Comparison of ENCODE assay signal across 8 cellular contexts in genomic region chr12:88153959-88154358, GRCh38. TPM values are rescaled to one million over a fixed set of nuclear protein-coding genes. Genes with fewer than 3 reads are reported as not detected.
DNase-seq lines count a peak whose midpoint lies in the region; ATAC-seq and TF ChIP-seq lines count a peak whose summit lies in the region.

No MANE protein-coding gene starts in this region.

- H3K4me3 Mint-ChIP-seq in GM23338 = no peak overlapping the region

- H3K9me3 Mint-ChIP-seq in GM23338 = no peaks in the 10 kb centered on the region

- H2AFZ ChIP-seq in SK-N-SH (ENCODE audit: low read depth) (no peak overlapping the region), PC-9 (no peak overlapping the region), GM23338 (no peak overlapping the region)

- peaks cover 4% of the 10 kb centered on the region for H3F3A ChIP-seq in SK-N-SH (replicated peaks; ENCODE audit: insufficient read depth)
- H3F3A ChIP-seq in PC-9 (ENCODE audit: insufficient read depth, low read depth) = no peaks in the 10 kb centered on the region
- no peaks in the 10 kb centered on the region for H3F3A ChIP-seq in GM23338 (replicated peaks; ENCODE audit: low read depth)

- BruUV-seq in PC-9 (replicated peaks; lab: Mats Ljungman, UMichigan) = no TSS peak

- H3K4me1 Mint-ChIP-seq in GM23338 = peaks cover 39% of the 10 kb centered on the region

- no peak overlapping the region for H3K27ac Mint-ChIP-seq in GM23338

- H3K27ac ChIP-seq in SK-N-SH (ENCODE audit: low read depth in 2 of 2, low read length in 1 of 2) = no peak overlapping the region; a peak in 1 of 4 replicates
- no peak overlapping the region for H3K27ac ChIP-seq in PC-9
- no peak overlapping the region; the same call in 1 of the 2 replicates for H3K27ac ChIP-seq in GM23338 (ENCODE audit: low read depth)

- H3K4me3 ChIP-seq in SK-N-SH (ENCODE audit: low read depth in 2 of 2, low read length in 1 of 2) = no peak overlapping the region
- no peak overlapping the region for H3K4me3 ChIP-seq in PC-9
- H3K4me3 ChIP-seq in GM23338 = no peak overlapping the region

- intact Hi-C loops in PC-9 (cut with micrococcal nuclease; ENCODE audit: unreplicated experiment) = loop anchor here (1.0 to 5.0 kb wide), 3 partner anchors 144 to 863 kb away; no protein-coding TSS in a partner anchor

- H3K4me1 ChIP-seq in SK-N-SH (ENCODE audit: control insufficient read depth in 1 of 2, insufficient read depth in 2 of 2, low read depth in 1 of 2, low read length in 1 of 2) (peaks cover 0 to 8% of the 10 kb centered on the region in 2 experiments; a peak in 2 of 4 replicates), PC-9 (replicated peaks; ENCODE audit: insufficient read depth) (no peaks in the 10 kb centered on the region), GM23338 (ENCODE audit: insufficient read depth) (peaks cover 34% of the 10 kb centered on the region)

- H3K9me2 ChIP-seq in SK-N-SH (no peaks in the 10 kb centered on the region), PC-9 (ENCODE audit: insufficient read depth) (no peaks in the 10 kb centered on the region), GM23338 (ENCODE audit: insufficient read depth) (no peaks in the 10 kb centered on the region)

- ATAC-seq in SK-N-SH treated with all-trans-retinoic acid at 6 μM for 48 hours = no peak
- no peak for ATAC-seq in HG02852 (IDR thresholded peaks at IDR 0.05; ENCODE audit: unreplicated experiment)
- ATAC-seq in GM23338 = no peak

- no peaks in the 10 kb centered on the region for H3K27me3 ChIP-seq in SK-N-SH (ENCODE audit: insufficient read depth)
- H3K27me3 ChIP-seq in PC-9 (ENCODE audit: insufficient read depth, low read depth) = no peaks in the 10 kb centered on the region
- H3K27me3 ChIP-seq in GM23338 (ENCODE audit: insufficient read depth) = no peaks in the 10 kb centered on the region

- H3K27me3 Mint-ChIP-seq in GM23338 (ENCODE audit: insufficient read depth, low read depth, poor library complexity) = peaks cover 2% of the 10 kb centered on the region

- TF ChIP-seq CTCF in SK-N-SH (IDR thresholded peaks at IDR 0.05) (peak; percentile 58), PC-9 (conservative IDR thresholded peaks at IDR 0.05) (peak; percentile 69), GM23338 (conservative IDR thresholded peaks at IDR 0.05; ENCODE audit: low read depth in 2 of 2) (no peak; a peak in 2 of 4 replicates)

- WGBS in SK-N-SH (ENCODE audit: low lambda C conversion rate) = 61% methylated on average over 3 of the region's 3 CpGs

- H3K79me2 ChIP-seq in SK-N-SH (ENCODE audit: insufficient read depth) (peaks cover 32% of the 10 kb centered on the region; the same call in 1 of the 2 replicates), PC-9 (ENCODE audit: low read depth) (no peaks in the 10 kb centered on the region), GM23338 (replicated peaks; ENCODE audit: insufficient read depth) (peaks cover 39% of the 10 kb centered on the region)

- peak; percentile 62 for TF ChIP-seq RAD21 in SK-N-SH (IDR thresholded peaks at IDR 0.05; ENCODE audit: low read length)

- DNase-seq in SK-N-SH = peak; percentile 2
- no peak for DNase-seq in PC-9
- peak; percentile 43 for DNase-seq in fibroblast of gingiva (ENCODE audit: low read depth)
- DNase-seq in stromal cell of bone marrow (ENCODE audit: low read depth) = peak; percentile 31
- DNase-seq in activated effector memory CD4-positive, alpha-beta T cell treated with anti-CD3 and anti-CD28 coated beads, Interleukin-2, amount 50 U/mL, for 16 hours = no peak
- DNase-seq in GM23338 (ENCODE audit: low spot score) = no peak

- CTCF ChIA-PET in SK-N-SH (lab: Yijun Ruan, JAX) (interaction anchor here (0.6 to 3.5 kb wide), 12 partner anchors 11 to 1376 kb away, joined by 3 to 34 read pairs (median 4); partner anchors contain the start of gene KITLG), PC-9 (lab: Charles Lee) (no interaction called here)

- no peak for TF ChIP-seq EP300 in SK-N-SH (IDR thresholded peaks at IDR 0.05; ENCODE audit: borderline replicate concordance in 1 of 2, low read depth in 1 of 2, low read length in 1 of 2)

- no peaks in the 10 kb centered on the region for H4K20me1 ChIP-seq in SK-N-SH (ENCODE audit: insufficient read depth)
- H4K20me1 ChIP-seq in PC-9 (ENCODE audit: insufficient read depth) = no peaks in the 10 kb centered on the region
- H4K20me1 ChIP-seq in GM23338 (replicated peaks; ENCODE audit: insufficient read depth) = no peaks in the 10 kb centered on the region; the same call in 1 of the 2 replicates

- H3K36me3 ChIP-seq in SK-N-SH (replicated peaks in 1 of 2; ENCODE audit: control insufficient read depth in 1 of 2, insufficient read depth in 2 of 2, low read length in 1 of 2) = peaks cover 2 to 9% of the 10 kb centered on the region in 2 experiments
- 0 out of 2 replicates have a peak, but pooled peaks cover 9% of the 10 kb centered on the region for H3K36me3 ChIP-seq in PC-9 (ENCODE audit: low read depth)
- H3K36me3 ChIP-seq in GM23338 (ENCODE audit: insufficient read depth) = no peaks in the 10 kb centered on the region

- peak overlapping the region; percentile 2; the same call in 1 of the 2 replicates for H3K9ac ChIP-seq in SK-N-SH

- H3K4me2 ChIP-seq in SK-N-SH = no peak overlapping the region
- no peak overlapping the region for H3K4me2 ChIP-seq in PC-9
- H3K4me2 ChIP-seq in GM23338 = no peak overlapping the region

- no peaks in the 10 kb centered on the region for H3K9me3 ChIP-seq in SK-N-SH
- no peaks in the 10 kb centered on the region for H3K9me3 ChIP-seq in PC-9 (ENCODE audit: insufficient read depth, low read depth)

- POLR2A ChIA-PET in SK-N-SH (lab: Yijun Ruan, JAX) (no interaction called here), PC-9 (lab: Charles Lee; ENCODE audit: unreplicated experiment) (no interaction called here)

- H3K36me3 Mint-ChIP-seq in GM23338 (ENCODE audit: low read depth) = peaks cover 4% of the 10 kb centered on the region; the same call in 1 of the 3 replicates

TF ChIP-seq in SK-N-SH, 30 proteins besides CTCF, POLR2A, EP300 and RAD21:
- peak; percentile 36; the same call in 1 of the 2 replicates for TF ChIP-seq SMC3 (IDR thresholded peaks at IDR 0.05; ENCODE audit: low read depth, low read length)
- no peak for TF ChIP-seq MXI1 (IDR thresholded peaks at IDR 0.05; ENCODE audit: low read depth, low read length)

TF ChIP-seq in SK-N-SH treated with all-trans-retinoic acid at 6 μM for 48 hours, 23 proteins besides CTCF, POLR2A, EP300 and RAD21 (continues in another document):
- TF ChIP-seq RARB (CRISPR knock-in tag; IDR thresholded peaks at IDR 0.05) = no peak
- TF ChIP-seq ZNF565 (CRISPR knock-in tag; conservative IDR thresholded peaks at IDR 0.05; ENCODE audit: low read depth) = no peak
- TF ChIP-seq PATZ1 (CRISPR knock-in tag; IDR thresholded peaks at IDR 0.05; ENCODE audit: borderline replicate concordance) = no peak
- no peak for TF ChIP-seq GLIS3 (CRISPR knock-in tag; IDR thresholded peaks at IDR 0.05)
- no peak for TF ChIP-seq PPARA (CRISPR knock-in tag; IDR thresholded peaks at IDR 0.05; ENCODE audit: borderline replicate concordance)
- TF ChIP-seq OSR1 (CRISPR knock-in tag; IDR thresholded peaks at IDR 0.05) = no peak

TF ChIP-seq in GM23338, 12 proteins besides CTCF, POLR2A, EP300 and RAD21 (continues in another document):
- no peak for TF ChIP-seq ZNF331 (CRISPR knock-in tag; IDR thresholded peaks at IDR 0.05; ENCODE audit: low read depth)
- no peak for TF ChIP-seq EZH2phosphoT487 (IDR thresholded peaks at IDR 0.05; ENCODE audit: unreplicated experiment)
- TF ChIP-seq NANOG (IDR thresholded peaks at IDR 0.05; ENCODE audit: borderline replicate concordance) = no peak
- no peak for TF ChIP-seq ETS1 (IDR thresholded peaks at IDR 0.05)

RNA-seq across cellular contexts. Expression of gene TMTC3, which starts 11.9 kb away (rescaled TPM):
- polyA plus RNA-seq in SK-N-SH (2012; rRNA removed) (2.8 and 3.7 TPM in 2 replicates), GM23338 (2016; fragmentation: Nextera tagmentation; extraction: Ambion mirVana) (15.5 and 17.7 TPM in 2 replicates)
- polyA plus RNA-seq in SK-N-SH (2012; cell fraction: cytosol; rRNA removed) = 4.1 and 4.6 TPM in 2 replicates
- 1.2 and 3.1 TPM in 2 replicates for polyA plus RNA-seq in SK-N-SH (2012; cell fraction: nucleus; rRNA removed)
- 23.3 and 26.4 TPM in 2 replicates for total RNA-seq in PC-9 (2021)
- 53.8 and 55.8 TPM in 2 replicates for total RNA-seq in GM23338 (2014; rRNA removed; shearing (Covaris generic))

RNA-seq across cellular contexts. Expression of gene CEP290, which starts 12.1 kb away (rescaled TPM):
- polyA plus RNA-seq in SK-N-SH (2012; rRNA removed) = 6.5 and 8.9 TPM in 2 replicates
- polyA plus RNA-seq in SK-N-SH (2012; cell fraction: cytosol; rRNA removed) = 8.2 and 9.2 TPM in 2 replicates
- 14.6 and 25.8 TPM in 2 replicates for polyA plus RNA-seq in SK-N-SH (2012; cell fraction: nucleus; rRNA removed)
- total RNA-seq in PC-9 (2021) = 21.9 and 22.2 TPM in 2 replicates
- 12.1 and 17.3 TPM in 2 replicates for total RNA-seq in GM23338 (2014; rRNA removed; shearing (Covaris generic))
- 18.6 and 25.7 TPM in 2 replicates for polyA plus RNA-seq in GM23338 (2016; fragmentation: Nextera tagmentation; extraction: Ambion mirVana)

Comparison
In these comparisons a context has a peak if more than half of its experiments do, and no peak if none do; other contexts are left out.
1. DNase-seq: peak in SK-N-SH (single experiment), fibroblast of gingiva (single experiment) and stromal cell of bone marrow (single experiment); none in PC-9 (0 of 2), activated effector memory CD4-positive, alpha-beta T cell treated with anti-CD3 and anti-CD28 coated beads, Interleukin-2, amount 50 U/mL, for 16 hours (single experiment) and GM23338 (single experiment).
2. CTCF ChIP-seq: peak in SK-N-SH (single experiment) and PC-9 (single experiment); none in GM23338 (0 of 2).